In the genomic region with DNA sequence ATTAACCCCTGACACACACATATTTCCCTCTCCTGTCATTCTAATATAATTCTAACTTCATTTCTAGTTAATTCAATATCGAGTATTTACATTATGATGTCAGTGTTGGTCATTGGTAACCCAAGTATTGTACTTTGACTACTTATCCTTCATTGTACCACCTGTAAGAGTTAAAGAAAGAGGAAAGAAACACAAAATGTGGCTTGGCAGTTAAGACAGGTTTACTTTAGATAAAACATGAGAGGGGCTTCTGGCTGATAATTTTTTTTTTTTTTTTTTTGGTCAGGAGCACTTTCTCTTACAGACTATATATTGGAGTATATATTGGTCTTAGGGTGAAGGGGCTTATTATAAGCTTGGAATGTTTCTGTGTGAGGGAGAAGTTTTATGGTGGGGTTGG, we compare ENCODE assay signal across 29 cellular contexts.
"Had no signal": no experiment of that assay in that cellular context is flagged by ENCODE, and none has a peak within 500 bp of the region (broad histone marks: within the 10 kb centered on the region; RNA-seq: fewer than 3 reads in every experiment).

No MANE protein-coding gene starts in this region.

- H3K36me3 ChIP-seq: brain microvascular endothelial cell, WERI-Rb-1 had no signal

- H3K9me3 Mint-ChIP-seq: activated CD4-positive, alpha-beta T cell treated with anti-CD3 and anti-CD28 coated beads, Interleukin-2, amount 10 ng/mL, durations not matched to agents 7 days and 5 days; activated T-cell treated with anti-CD3 and anti-CD28 coated beads, Interleukin-2, amount 50 U/mL, for 24 hours; central memory CD8-positive, alpha-beta T cell had no signal

- H3K27me3 ChIP-seq: brain microvascular endothelial cell, dorsolateral prefrontal cortex had no signal

- H3K4me3 Mint-ChIP-seq: activated CD4-positive, alpha-beta memory T cell treated with anti-CD3 and anti-CD28 coated beads, Interleukin-2, amount 10 ng/mL, durations not matched to agents 7 days and 5 days; activated CD4-positive, alpha-beta T cell treated with anti-CD3 and anti-CD28 coated beads, Interleukin-2, amount 10 ng/mL, durations not matched to agents 7 days and 5 days; activated naive CD8-positive, alpha-beta T cell; activated T-cell treated with anti-CD3 and anti-CD28 coated beads, Interleukin-2, amount 50 U/mL, for 24 hours; activated T-cell treated with anti-CD3 and anti-CD28 coated beads, Interleukin-2, amount 50 U/mL, for 72 hours; central memory CD8-positive, alpha-beta T cell; dendritic cell treated with granulocyte-macrophage colony-stimulating factor and Interleukin-4, amounts not matched to agents 40 ng/mL and 50 ng/mL, for 4 days; endodermal cell had no signal

- DNase-seq: activated CD4-positive, alpha-beta memory T cell treated with anti-CD3 and anti-CD28 coated beads, Interleukin-2, amount 10 ng/mL, durations not matched to agents 7 days and 5 days; activated CD4-positive, alpha-beta T cell treated with anti-CD3 and anti-CD28 coated beads for 4 hours; activated CD4-positive, alpha-beta T cell treated with anti-CD3 and anti-CD28 coated beads, Interleukin-2, amount 10 ng/mL, durations not matched to agents 7 days and 5 days; activated CD4-positive, alpha-beta T cell treated with anti-CD3 and anti-CD28 coated beads, Interleukin-2, amount 50 U/mL, for 4 hours; activated CD4-positive, CD25-positive, alpha-beta regulatory T cell; activated CD4-positive, CD25-positive, alpha-beta regulatory T cell treated with anti-CD3 and anti-CD28 coated beads, Interleukin-2, amount 50 U/mL, for 72 hours; activated CD8-positive, alpha-beta memory T cell treated with anti-CD3 and anti-CD28 coated beads, Interleukin-2, amount 50 U/mL, for 48 hours; activated effector memory CD4-positive, alpha-beta T cell treated with Interleukin-2 at 50 U/mL for 16 hours; activated gamma-delta T cell treated with Interleukin-2 at 50 U/mL for 16 hours; activated naive CD4-positive, alpha-beta T cell treated with anti-CD3 and anti-CD28 coated beads, Interleukin-2, amount 50 U/mL, for 16 hours; activated naive CD4-positive, alpha-beta T cell treated with Interleukin-2 at 50 U/mL for 16 hours; activated T-cell treated with anti-CD3 and anti-CD28 coated beads for 4 hours; activated T-cell treated with anti-CD3 and anti-CD28 coated beads, Interleukin-2, amount 50 U/mL, for 24 hours; activated T-cell treated with anti-CD3 and anti-CD28 coated beads, Interleukin-2, amount 50 U/mL, for 72 hours; amniotic stem cell; anterior cingulate cortex; brain microvascular endothelial cell; dorsolateral prefrontal cortex; effector memory CD4-positive, alpha-beta T cell; endodermal cell; foreskin fibroblast; head of caudate nucleus; T-helper 2 cell; WERI-Rb-1 had no signal

- H3K27ac Mint-ChIP-seq: activated CD4-positive, alpha-beta memory T cell treated with anti-CD3 and anti-CD28 coated beads, Interleukin-2, amount 10 ng/mL, durations not matched to agents 7 days and 5 days; activated CD4-positive, alpha-beta T cell treated with anti-CD3 and anti-CD28 coated beads, Interleukin-2, amount 10 ng/mL, durations not matched to agents 7 days and 5 days; activated naive CD8-positive, alpha-beta T cell; activated T-cell treated with anti-CD3 and anti-CD28 coated beads, Interleukin-2, amount 50 U/mL, for 24 hours; activated T-cell treated with anti-CD3 and anti-CD28 coated beads, Interleukin-2, amount 50 U/mL, for 72 hours; dendritic cell treated with granulocyte-macrophage colony-stimulating factor and Interleukin-4, amounts not matched to agents 40 ng/mL and 50 ng/mL, for 4 days; endodermal cell had no signal

- ATAC-seq: activated T-cell treated with anti-CD3 and anti-CD28 coated beads, Interleukin-2, amount 50 U/mL, for 72 hours; esophagus mucosa had no signal

- H3K4me1 Mint-ChIP-seq: endodermal cell had no signal

- H3K27ac ChIP-seq: brain microvascular endothelial cell, coronary artery, dorsolateral prefrontal cortex, WERI-Rb-1 had no signal

- H3K4me3 ChIP-seq: coronary artery, dorsolateral prefrontal cortex had no signal

- H3K27me3 Mint-ChIP-seq: activated CD4-positive, alpha-beta memory T cell treated with anti-CD3 and anti-CD28 coated beads, Interleukin-2, amount 10 ng/mL, durations not matched to agents 7 days and 5 days; activated CD4-positive, alpha-beta T cell treated with anti-CD3 and anti-CD28 coated beads, Interleukin-2, amount 10 ng/mL, durations not matched to agents 7 days and 5 days; activated naive CD8-positive, alpha-beta T cell; activated T-cell treated with anti-CD3 and anti-CD28 coated beads, Interleukin-2, amount 50 U/mL, for 24 hours; central memory CD8-positive, alpha-beta T cell; dendritic cell treated with granulocyte-macrophage colony-stimulating factor and Interleukin-4, amounts not matched to agents 40 ng/mL and 50 ng/mL, for 4 days had no signal
